2 cellular contexts compared by ENCODE assay signal in genomic region chr2:467543-467891, GRCh38.
TF ChIP-seq lines count a peak whose summit lies in the region.

No MANE protein-coding gene starts in this region.

TF ChIP-seq in HepG2, 621 proteins besides CTCF, POLR2A, EP300 and RAD21:
- TF ChIP-seq CEBPB (IDR thresholded peaks at IDR 0.05; ENCODE audit: borderline replicate concordance, low read depth, low read length) = peak; percentile 31; the same call in 1 of the 2 replicates
- no peak for TF ChIP-seq MXD3 (CRISPR knock-in tag; IDR thresholded peaks at IDR 0.05)

TF ChIP-seq in H1, 55 proteins besides CTCF, POLR2A, EP300 and RAD21:
- TF ChIP-seq EGR1 (IDR thresholded peaks at IDR 0.05; ENCODE audit: borderline replicate concordance, low read depth, low read length) (no peak), CEBPB (IDR thresholded peaks at IDR 0.05; ENCODE audit: low read depth, low read length) (peak; percentile 44; the same call in 1 of the 2 replicates)
TF ChIP-seq in H1: peak in this region for 1.
